18 cellular contexts compared by ENCODE assay signal in the genomic region with DNA sequence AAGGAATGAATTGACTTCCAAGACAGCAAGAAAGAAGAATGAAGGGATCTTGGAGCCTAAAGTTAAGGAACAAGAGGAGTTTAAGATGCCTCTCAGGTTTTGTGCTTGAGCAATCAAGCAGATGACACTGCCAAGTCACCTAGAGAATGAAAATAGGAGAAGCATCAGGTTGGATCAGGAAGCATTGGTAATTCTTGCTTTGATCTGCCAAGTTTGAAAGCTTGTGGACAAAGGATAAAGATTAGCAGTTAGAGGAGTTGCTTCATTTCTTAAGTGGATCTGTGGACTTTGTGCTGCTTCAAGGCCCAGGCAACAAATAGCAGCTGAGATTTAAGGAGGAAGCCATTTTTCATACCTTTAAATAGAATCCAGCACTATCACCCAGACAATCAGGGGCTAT. TPM values are rescaled to one million over a fixed set of nuclear protein-coding genes. Genes with fewer than 3 reads are reported as not detected.
DNase-seq lines count a peak whose midpoint lies in the region; ATAC-seq, FAIRE-seq and TF ChIP-seq lines count a peak whose summit lies in the region.
"Had no signal": no experiment of that assay in that cellular context is flagged by ENCODE, and none has a peak within 500 bp of the region (broad histone marks: within the 10 kb centered on the region; RNA-seq: fewer than 3 reads in every experiment).

No MANE protein-coding gene starts in this region.

- in situ Hi-C loops in Caki2 (cut with HindIII; ENCODE audit: low pct_unique_long_range_greater_than_20kb, low sequenced_read_pairs) (no loop called here), GM23248 (cut with MboI) (no loop called here), HepG2 (cut with HindIII; ENCODE audit: extremely low pct_ligation_motif_present, low pct_unique_long_range_greater_than_20kb) (no loop called here)

- H2AFZ ChIP-seq in PC-3 (ENCODE audit: low read length) (no peak overlapping the region), GM23248 (no peak overlapping the region), HepG2 (ENCODE audit: low read length) (no peak overlapping the region)

- H3F3A ChIP-seq in PC-3 (ENCODE audit: low read length, unreplicated experiment) (peaks cover 20% of the 10 kb centered on the region), GM23248 (ENCODE audit: insufficient read depth) (peaks cover 19% of the 10 kb centered on the region)

- H3K79me2 ChIP-seq in PC-3 (ENCODE audit: low read length) (0 out of 2 replicates have a peak, but pooled peaks cover 4% of the 10 kb centered on the region), GM23248 (ENCODE audit: insufficient read depth) (no peaks in the 10 kb centered on the region), HepG2 (ENCODE audit: insufficient read depth, low read length) (no peaks in the 10 kb centered on the region)

- no peaks in the 10 kb centered on the region for H3K27me3 ChIP-seq in PC-3 (ENCODE audit: low read length)
- H3K27me3 ChIP-seq in GM23248 (replicated peaks; ENCODE audit: insufficient read depth), result no peaks in the 10 kb centered on the region
- no peaks in the 10 kb centered on the region for H3K27me3 ChIP-seq in HepG2 (ENCODE audit: control insufficient read depth in 1 of 2, insufficient read depth in 2 of 2, low read length in 2 of 2)
- H3K27me3 ChIP-seq: BE2C had no signal

- TF ChIP-seq CTCF in PC-3 (conservative IDR thresholded peaks at IDR 0.05; ENCODE audit: low read depth, low read length) (no peak), HepG2 (CRISPR knock-in tag; IDR thresholded peaks at IDR 0.05) (no peak)

- H3K9ac ChIP-seq in PC-3 (ENCODE audit: low read length), result no peak overlapping the region
- H3K9ac ChIP-seq in GM23248, result no peak overlapping the region
- no peak overlapping the region for H3K9ac ChIP-seq in HepG2 (ENCODE audit: insufficient read depth, low read depth, low read length)

- TF ChIP-seq RAD21 in HepG2 (CRISPR knock-in tag; IDR thresholded peaks at IDR 0.05), result no peak

- POLR2A ChIA-PET in PC-3 (lab: Charles Lee; ENCODE audit: unreplicated experiment) (no interaction called here), HepG2 (lab: Yijun Ruan, JAX) (no interaction called here)

- no peaks in the 10 kb centered on the region for H3K9me3 ChIP-seq in PC-3 (ENCODE audit: low read length)
- H3K9me3 ChIP-seq in GM23248 (ENCODE audit: low read depth), result no peaks in the 10 kb centered on the region
- no peaks in the 10 kb centered on the region for H3K9me3 ChIP-seq in HepG2 (ENCODE audit: low read length)
- H3K9me3 ChIP-seq: BE2C had no signal

- CTCF ChIA-PET in PC-3 (lab: Charles Lee) (no interaction called here), HepG2 (lab: Yijun Ruan, JAX; ENCODE audit: low intra/inter-chr PET ratio, low total read pairs) (no interaction called here)

- peaks cover 35% of the 10 kb centered on the region for H3K4me1 ChIP-seq in PC-3 (ENCODE audit: insufficient read depth, low read length)
- peaks cover 21% of the 10 kb centered on the region for H3K4me1 ChIP-seq in GM23248 (ENCODE audit: insufficient read depth)
- H3K4me1 ChIP-seq in HepG2 (ENCODE audit: insufficient read depth, low read length), result no peaks in the 10 kb centered on the region
- H3K4me1 ChIP-seq: BE2C had no signal

- H4K20me1 ChIP-seq in PC-3 (ENCODE audit: low read length) (no peaks in the 10 kb centered on the region), GM23248 (ENCODE audit: insufficient read depth) (no peaks in the 10 kb centered on the region), HepG2 (ENCODE audit: insufficient read depth, low read length) (no peaks in the 10 kb centered on the region)

- FAIRE-seq in HepG2 (lab: Jason Lieb, UNC), result no peak
- FAIRE-seq: HTR-8/SVneo had no signal

- TF ChIP-seq EP300 in HepG2 (IDR thresholded peaks at IDR 0.05; ENCODE audit: low read depth in 2 of 2, low read length in 2 of 2), result no peak
- no peak for TF ChIP-seq EP300 in HepG2 (CRISPR knock-in tag; IDR thresholded peaks at IDR 0.05; ENCODE audit: borderline replicate concordance)

- H3K9me2 ChIP-seq in PC-3 (replicated peaks; ENCODE audit: low read length) (no peaks in the 10 kb centered on the region), GM23248 (ENCODE audit: insufficient read depth) (no peaks in the 10 kb centered on the region)

- H3K27ac ChIP-seq in PC-3 (ENCODE audit: low read length) (peak overlapping the region; percentile 93), epithelial cell of prostate (peak overlapping the region; percentile 84), GM23248 (no peak overlapping the region), HepG2 (ENCODE audit: extremely low read length, insufficient read depth, low read length) (no peak overlapping the region)

- H3K4me3 ChIP-seq in PC-3 (ENCODE audit: low read length), result no peak overlapping the region
- no peak overlapping the region for H3K4me3 ChIP-seq in GM23248
- H3K4me3 ChIP-seq in HepG2 (replicated peaks in 1 of 3; ENCODE audit: insufficient read depth in 1 of 3, low read depth in 2 of 3, low read length in 3 of 3), result no peak overlapping the region

- no peaks in the 10 kb centered on the region for H3K36me3 ChIP-seq in PC-3 (ENCODE audit: low read depth, low read length)
- H3K36me3 ChIP-seq in GM23248 (ENCODE audit: low read depth), result no peaks in the 10 kb centered on the region
- H3K36me3 ChIP-seq in HepG2 (replicated peaks in 1 of 2; ENCODE audit: control insufficient read depth in 1 of 2, insufficient read depth in 2 of 2, low read length in 2 of 2), result no peaks in the 10 kb centered on the region
- H3K36me3 ChIP-seq: BE2C had no signal

- BruUV-seq in PC-3 (replicated peaks; lab: Mats Ljungman, UMichigan) (no TSS peak), HepG2 (replicated peaks; lab: Mats Ljungman, UMichigan) (no TSS peak)

- intact Hi-C loops in PC-3 (cut with micrococcal nuclease), result loop anchor here (5.0 kb wide), 1 partner anchor 57 kb away; no protein-coding TSS in a partner anchor
- intact Hi-C loops in HepG2 (cut with micrococcal nuclease; ENCODE audit: unreplicated experiment), result no loop called here

- ATAC-seq in PC-3 (no peak), GM21717 (IDR thresholded peaks at IDR 0.05; ENCODE audit: unreplicated experiment) (no peak), HepG2 (no peak)

- no peak for TF ChIP-seq POLR2A in HepG2 (IDR thresholded peaks at IDR 0.05; ENCODE audit: insufficient read depth in 1 of 2, low read depth in 2 of 2, low read length in 2 of 2)

- DNase-seq in Caki2 (ENCODE audit: low read depth) (peak; percentile 85), PC-3 (no peak), epithelial cell of prostate (ENCODE audit: low read depth, low spot score) (no peak), left kidney (ENCODE audit: low read depth, low spot score) (peak; percentile 7), GM23248 (no peak), HepG2 (ENCODE audit: low spot score) (no peak)
- no peak for DNase-seq in stimulated activated CD4-positive, alpha-beta T cell treated with anti-CD3 and anti-CD28 coated beads, Interleukin-4, amount 100 ng/mL, for 1 hour
- DNase-seq: BE2C, DMS153, EL, KBM-7, NCI-H1092, NCI-H2107, NCI-H345, NCI-H69, Right ventricle myocardium superior had no signal

- H3K4me2 ChIP-seq in PC-3 (ENCODE audit: low read length) (0 out of 2 replicates have a peak overlapping the region, but pooled peaks have one; percentile 76), GM23248 (ENCODE audit: unreplicated experiment) (no peak overlapping the region), HepG2 (ENCODE audit: low read depth, low read length) (no peak overlapping the region)

TF ChIP-seq in HepG2, 621 proteins besides CTCF, POLR2A, EP300 and RAD21 (continues in another document):
- TF ChIP-seq ZNF644 (CRISPR knock-in tag; IDR thresholded peaks at IDR 0.05; ENCODE audit: low read depth) (no peak), NFE2 (CRISPR knock-in tag; IDR thresholded peaks at IDR 0.05) (no peak), TOPORS (CRISPR knock-in tag; IDR thresholded peaks at IDR 0.05) (no peak), ZNF292 (CRISPR knock-in tag; IDR thresholded peaks at IDR 0.05; ENCODE audit: borderline replicate concordance, low read depth) (no peak), ZNF251 (CRISPR knock-in tag; IDR thresholded peaks at IDR 0.05) (no peak)

RNA-seq across cellular contexts. Expression of a gene that starts 35.6 kb away (rescaled TPM):
- 0.51 and 4.0 TPM in 2 replicates for total RNA-seq in Caki2 (2014; rRNA removed; shearing (Covaris generic); ENCODE audit: low replicate concordance)
- total RNA-seq in PC-3 (2014; rRNA removed) (8.7 and 12.2 TPM in 2 replicates), HepG2 (2016; rRNA removed; fragmentation: Illumina TruSeq; extraction: Trizol) (0.93 and 1.00 TPM in 2 replicates)
- 0.63 and 2.9 TPM in 2 replicates for total RNA-seq in GM23248 (2014; rRNA removed; shearing (Covaris generic))
- polyA plus RNA-seq in GM23248 (2016; fragmentation: Nextera tagmentation; extraction: Ambion mirVana) (0.35 and 0.65 TPM in 2 replicates), HepG2 (2011; rRNA removed) (1.5 and 1.8 TPM in 2 replicates)
- 0.30 and 0.53 TPM in 2 replicates for total RNA-seq in HepG2 (2016; cell fraction: cytosol; rRNA removed; fragmentation: Illumina TruSeq; extraction: Trizol; ENCODE audit: low read depth)
- total RNA-seq in HepG2 (2016; cell fraction: insoluble cytoplasmic fraction; rRNA removed; fragmentation: Illumina TruSeq; extraction: Trizol), result 1.00 and 1.2 TPM in 2 replicates
- total RNA-seq in HepG2 (2016; cell fraction: membrane; rRNA removed; fragmentation: Illumina TruSeq; extraction: Trizol), result 0.53 and 0.93 TPM in 2 replicates
- total RNA-seq in HepG2 (2016; cell fraction: nucleus; rRNA removed; fragmentation: Illumina TruSeq; extraction: Trizol), result 1.1 and 1.7 TPM in 2 replicates
- 1.3 and 1.4 TPM in 2 replicates for polyA plus RNA-seq in HepG2 (2011; cell fraction: cytosol; rRNA removed)
- 2.4 and 2.5 TPM in 2 replicates for polyA plus RNA-seq in HepG2 (2011; cell fraction: nucleus; rRNA removed)
- 0.36 and 0.67 TPM in 2 replicates for polyA plus RNA-seq in HepG2 (2012)
- polyA plus RNA-seq in HepG2 (2016; cell fraction: cytosol; fragmentation: Illumina TruSeq; extraction: Trizol; ENCODE audit: low read depth), result 0.14 and 0.16 TPM in 2 replicates
- polyA plus RNA-seq in HepG2 (2016; cell fraction: insoluble cytoplasmic fraction; fragmentation: Illumina TruSeq; extraction: Trizol; ENCODE audit: low read depth), result 0.88 and 1.3 TPM in 2 replicates
- polyA plus RNA-seq in HepG2 (2016; cell fraction: membrane; fragmentation: Illumina TruSeq; extraction: Trizol; ENCODE audit: low read depth), result 0.37 and 0.39 TPM in 2 replicates
- 1.9 and 2.7 TPM in 2 replicates for polyA plus RNA-seq in HepG2 (2016; cell fraction: nucleus; fragmentation: Illumina TruSeq; extraction: Trizol; ENCODE audit: insufficient read depth, low read depth)
- polyA minus RNA-seq in HepG2 (2011; rRNA and poly(A)+ RNA removed; ENCODE audit: low replicate concordance), result 4.3 and 5.0 TPM in 2 replicates
- 1.1 and 1.3 TPM in 2 replicates for polyA minus RNA-seq in HepG2 (2011; cell fraction: cytosol; rRNA and poly(A)+ RNA removed)
- polyA minus RNA-seq in HepG2 (2011; cell fraction: nucleus; rRNA and poly(A)+ RNA removed), result 3.0 and 3.7 TPM in 2 replicates

Comparison
In these comparisons a context has a peak if more than half of its experiments do, and no peak if none do; other contexts are left out.
1. DNase-seq: peak in Caki2 (single experiment) and left kidney (single experiment); none in PC-3 (single experiment), epithelial cell of prostate (single experiment), stimulated activated CD4-positive, alpha-beta T cell treated with anti-CD3 and anti-CD28 coated beads, Interleukin-4, amount 100 ng/mL, for 1 hour (single experiment), GM23248 (single experiment) and HepG2 (single experiment).
2. H3K27ac ChIP-seq: peak in PC-3 (single experiment) and epithelial cell of prostate (single experiment); none in GM23248 (single experiment) and HepG2 (single experiment).